In the genomic region with DNA sequence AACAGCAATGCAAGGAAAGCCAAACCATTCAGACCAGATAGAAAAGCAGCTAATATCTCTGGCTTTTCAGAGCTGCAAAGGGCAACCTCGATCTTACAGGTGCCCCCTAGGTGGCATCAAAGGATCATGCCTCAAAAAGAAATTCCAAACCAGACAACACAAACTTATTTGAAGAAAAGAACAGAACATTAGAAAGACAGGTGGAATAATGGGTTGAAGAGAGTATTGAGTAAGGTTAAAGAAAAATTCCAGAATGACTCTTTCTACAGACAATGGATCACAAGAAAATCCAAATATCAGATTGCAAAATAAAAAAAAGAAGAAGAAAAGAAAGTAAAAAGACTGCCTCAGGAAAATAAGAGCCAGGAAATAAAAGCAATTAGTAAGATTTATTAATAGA, we compare ENCODE assay signal across 8 cellular contexts.
DNase-seq lines count a peak whose midpoint lies in the region; ATAC-seq and TF ChIP-seq lines count a peak whose summit lies in the region.

No MANE protein-coding gene starts in this region.

- no peak overlapping the region for H3K27ac ChIP-seq in 22Rv1
- no peak overlapping the region for H3K27ac ChIP-seq in foreskin keratinocyte
- H3K27ac ChIP-seq in testis: no peak overlapping the region

- no peaks in the 10 kb centered on the region for H3K9me3 ChIP-seq in testis

- H3K9me3 Mint-ChIP-seq in activated T-helper 1 cell treated with anti-CD3 and anti-CD28 coated beads, Interleukin-12 subunit alpha, Interleukin-12 subunit beta, Interleukin-2, Interleukin-4 antibody, amounts not matched to agents 30 ng/mL and 10 ng/mL and 1 ng/mL, durations not matched to agents 14 hours and 24 hours and 36 hours: no peaks in the 10 kb centered on the region

- no peaks in the 10 kb centered on the region for H3K27me3 Mint-ChIP-seq in activated T-helper 1 cell treated with anti-CD3 and anti-CD28 coated beads, Interleukin-12 subunit alpha, Interleukin-12 subunit beta, Interleukin-2, Interleukin-4 antibody, amounts not matched to agents 30 ng/mL and 10 ng/mL and 1 ng/mL, durations not matched to agents 14 hours and 24 hours and 36 hours (ENCODE audit: insufficient read depth)

- ATAC-seq in foreskin keratinocyte (peak; percentile 26), GM18511 (IDR thresholded peaks at IDR 0.05; ENCODE audit: unreplicated experiment) (no peak)

- H3K27me3 ChIP-seq in foreskin keratinocyte: no peaks in the 10 kb centered on the region
- no peaks in the 10 kb centered on the region for H3K27me3 ChIP-seq in testis

- no peak for TF ChIP-seq POLR2A in testis (IDR thresholded peaks at IDR 0.05)

- H3K27ac Mint-ChIP-seq in activated T-helper 1 cell treated with anti-CD3 and anti-CD28 coated beads, Interleukin-12 subunit alpha, Interleukin-12 subunit beta, Interleukin-2, Interleukin-4 antibody, amounts not matched to agents 30 ng/mL and 10 ng/mL and 1 ng/mL, durations not matched to agents 14 hours and 24 hours and 36 hours: no peak overlapping the region

- TF ChIP-seq CTCF in 22Rv1 (IDR thresholded peaks at IDR 0.05): peak; percentile 86
- TF ChIP-seq CTCF in GM12872 (IDR thresholded peaks at IDR 0.05; ENCODE audit: insufficient read depth, low read depth, low read length): peak; percentile 62
- peak; percentile 57 for TF ChIP-seq CTCF in foreskin keratinocyte (conservative IDR thresholded peaks at IDR 0.05)
- peak; percentile 36 to 54 (median 47) for TF ChIP-seq CTCF in testis (IDR thresholded peaks at IDR 0.05)

- H3K4me3 Mint-ChIP-seq in activated T-helper 1 cell treated with anti-CD3 and anti-CD28 coated beads, Interleukin-12 subunit alpha, Interleukin-12 subunit beta, Interleukin-2, Interleukin-4 antibody, amounts not matched to agents 30 ng/mL and 10 ng/mL and 1 ng/mL, durations not matched to agents 14 hours and 24 hours and 36 hours: no peak overlapping the region

- no peaks in the 10 kb centered on the region for H3K4me1 ChIP-seq in foreskin keratinocyte
- H3K4me1 ChIP-seq in testis: no peaks in the 10 kb centered on the region

- 36 to 58% methylated on average over 1 of the region's 1 CpG for WGBS in testis, 2 donors

- H3K4me3 ChIP-seq in testis: no peak overlapping the region

- DNase-seq in RKO (ENCODE audit: low spot score) (peak; percentile 21), foreskin keratinocyte (peak in 1 of 2 donors; percentile 3), testis (peak; percentile 28), GM19240 (ENCODE audit: insufficient read length, low spot score) (no peak)
- no peak for DNase-seq in activated T-helper 1 cell treated with anti-CD3 and anti-CD28 coated beads, Interleukin-12 subunit alpha, Interleukin-12 subunit beta, Interleukin-2, Interleukin-4 antibody, amounts not matched to agents 30 ng/mL and 10 ng/mL and 1 ng/mL, durations not matched to agents 14 hours and 24 hours and 36 hours (ENCODE audit: low spot score)

- H3K36me3 ChIP-seq in testis (ENCODE audit: low read depth, missing control alignments): no peaks in the 10 kb centered on the region

- H3K36me3 Mint-ChIP-seq in activated T-helper 1 cell treated with anti-CD3 and anti-CD28 coated beads, Interleukin-12 subunit alpha, Interleukin-12 subunit beta, Interleukin-2, Interleukin-4 antibody, amounts not matched to agents 30 ng/mL and 10 ng/mL and 1 ng/mL, durations not matched to agents 14 hours and 24 hours and 36 hours (ENCODE audit: low read depth): peaks cover 7% of the 10 kb centered on the region

- H3K4me1 Mint-ChIP-seq in activated T-helper 1 cell treated with anti-CD3 and anti-CD28 coated beads, Interleukin-12 subunit alpha, Interleukin-12 subunit beta, Interleukin-2, Interleukin-4 antibody, amounts not matched to agents 30 ng/mL and 10 ng/mL and 1 ng/mL, durations not matched to agents 14 hours and 24 hours and 36 hours (ENCODE audit: low read depth): peaks cover 11% of the 10 kb centered on the region

- intact Hi-C loops in testis (cut with DNase I; ENCODE audit: low total_unique reads): no loop called here
- intact Hi-C loops in activated T-helper 1 cell treated with anti-CD3 and anti-CD28 coated beads, Interleukin-12 subunit alpha, Interleukin-12 subunit beta, Interleukin-2, Interleukin-4 antibody, amounts not matched to agents 30 ng/mL and 10 ng/mL and 1 ng/mL, durations not matched to agents 14 hours and 24 hours and 36 hours (cut with micrococcal nuclease): loop anchor here (1.0 to 2.0 kb wide), 3 partner anchors 118 to 276 kb away; a partner anchor contains a TSS

Comparison
In these comparisons a context has a peak if more than half of its experiments do, and no peak if none do; other contexts are left out.
1. DNase-seq: peak in RKO (single experiment) and testis (single experiment); none in activated T-helper 1 cell treated with anti-CD3 and anti-CD28 coated beads, Interleukin-12 subunit alpha, Interleukin-12 subunit beta, Interleukin-2, Interleukin-4 antibody, amounts not matched to agents 30 ng/mL and 10 ng/mL and 1 ng/mL, durations not matched to agents 14 hours and 24 hours and 36 hours (single experiment) and GM19240 (single experiment).
2. Peak in every context shown above with its lines, with median percentiles within 50 percentile points of each other: CTCF ChIP-seq.